ENCODE assay signal across 27 cellular contexts in genomic region chr19:32362318-32362691, GRCh38. TPM values are rescaled to one million over a fixed set of nuclear protein-coding genes. Genes with fewer than 3 reads are reported as not detected.
A peak's percentile ranks its signal among the peaks of the same experiment; 100 is the strongest.
DNase-seq lines count a peak whose midpoint lies in the region; ATAC-seq and TF ChIP-seq lines count a peak whose summit lies in the region.
"Had no signal": no experiment of that assay in that cellular context is flagged by ENCODE, and none has a peak within 500 bp of the region (broad histone marks: within the 10 kb centered on the region; RNA-seq: fewer than 3 reads in every experiment).

No MANE protein-coding gene starts in this region.

- no peak overlapping the region for H2AFZ ChIP-seq in PC-9

- no peaks in the 10 kb centered on the region for H3K9me2 ChIP-seq in PC-9 (ENCODE audit: insufficient read depth)

- no peaks in the 10 kb centered on the region for H3K9me3 Mint-ChIP-seq in progenitor cell of endocrine pancreas (ENCODE audit: low read depth)
- H3K9me3 Mint-ChIP-seq: activated CD4-positive, alpha-beta memory T cell treated with anti-CD3 and anti-CD28 coated beads, Interleukin-2, amount 10 ng/mL, durations not matched to agents 7 days and 5 days; H9; nephron; stimulated activated memory B cell treated with anti-CD40 and anti-IgM and Interleukin-4, amounts not matched to agents 10 μg/mL and 1 μg/mL and 100 μg/mL, for 72 hours had no signal

- no peak overlapping the region for H3K4me3 ChIP-seq in PC-9
- no peak overlapping the region for H3K4me3 ChIP-seq in lower lobe of right lung
- no peak overlapping the region for H3K4me3 ChIP-seq in tibial nerve
- H3K4me3 ChIP-seq in suprapubic skin = no peak overlapping the region
- H3K4me3 ChIP-seq: BLaER1 treated with 17β-estradiol and CSF1 and Interleukin-3, amounts not matched to agents 10 nM and 100 nM; K562; lung; Peyer's patch; right atrium auricular region; spleen; transverse colon had no signal

- no peaks in the 10 kb centered on the region for H3K9me3 ChIP-seq in PC-9 (ENCODE audit: insufficient read depth, low read depth)
- H3K9me3 ChIP-seq in lower lobe of right lung = no peaks in the 10 kb centered on the region
- H3K9me3 ChIP-seq in tibial nerve = no peaks in the 10 kb centered on the region
- H3K9me3 ChIP-seq in suprapubic skin = no peaks in the 10 kb centered on the region
- H3K9me3 ChIP-seq: BLaER1 treated with 17β-estradiol and CSF1 and Interleukin-3, amounts not matched to agents 10 nM and 100 nM; Peyer's patch; right atrium auricular region; spleen; transverse colon had no signal

- H3K36me3 ChIP-seq in PC-9 (ENCODE audit: low read depth) = peaks cover 28% of the 10 kb centered on the region; the same call in 1 of the 2 replicates
- H3K36me3 ChIP-seq in lower lobe of right lung = peaks cover 65% of the 10 kb centered on the region
- H3K36me3 ChIP-seq in tibial nerve = peaks cover 0 to 52% (median 0%) of the 10 kb centered on the region in 3 donors
- H3K36me3 ChIP-seq in suprapubic skin = peaks cover 39% of the 10 kb centered on the region

- H3K27ac Mint-ChIP-seq in progenitor cell of endocrine pancreas = no peak overlapping the region
- H3K27ac Mint-ChIP-seq: activated CD4-positive, alpha-beta memory T cell treated with anti-CD3 and anti-CD28 coated beads, Interleukin-2, amount 10 ng/mL, durations not matched to agents 7 days and 5 days; activated naive CD8-positive, alpha-beta T cell; stimulated activated memory B cell treated with anti-CD40 and anti-IgM and Interleukin-4, amounts not matched to agents 10 μg/mL and 1 μg/mL and 100 μg/mL, for 72 hours had no signal

- H3K4me1 Mint-ChIP-seq in progenitor cell of endocrine pancreas (ENCODE audit: low read depth) = peaks cover 7% of the 10 kb centered on the region
- H3K4me1 Mint-ChIP-seq: nephron had no signal

- CTCF ChIA-PET in PC-9 (lab: Charles Lee) = no interaction called here

- DNase-seq in PC-9 (no peak), caudate nucleus (lab: John Stamatoyannopoulos, UW) (no peak), lower lobe of right lung (no peak), tibial nerve (ENCODE audit: low spot score in 2 of 2) (no peak), suprapubic skin (ENCODE audit: low spot score in 2 of 2) (no peak), globus pallidus (ENCODE audit: low spot score) (no peak), NCI-H146 (lab: John Stamatoyannopoulos, UW) (no peak), progenitor cell of endocrine pancreas (ENCODE audit: low spot score, unreplicated experiment) (no peak)
- DNase-seq: activated CD4-positive, alpha-beta memory T cell treated with anti-CD3 and anti-CD28 coated beads, Interleukin-2, amount 10 ng/mL, durations not matched to agents 7 days and 5 days; DMS79 treated with DMSO at 0.1 percent for 48 hours; H9; kidney; NCI-H1105; NCI-H2029 treated with DMSO at 0.1 percent for 48 hours; NCI-H526 treated with DMSO at 0.1 percent for 48 hours; Peyer's patch; spleen; stimulated activated CD4-positive, alpha-beta T cell treated with anti-CD3 and anti-CD28 coated beads, Interleukin-4, amount 100 ng/mL, for 24 hours; T-helper 1 cell; transverse colon had no signal

- H3F3A ChIP-seq in PC-9 (ENCODE audit: insufficient read depth, low read depth) = peaks cover 15% of the 10 kb centered on the region; the same call in 1 of the 2 replicates

- H3K36me3 Mint-ChIP-seq in progenitor cell of endocrine pancreas (ENCODE audit: insufficient read depth) = peaks cover 39% of the 10 kb centered on the region

- intact Hi-C loops in PC-9 (cut with micrococcal nuclease; ENCODE audit: unreplicated experiment) (no loop called here), lower lobe of right lung (cut with DNase I) (no loop called here)

- BruUV-seq in PC-9 (replicated peaks; lab: Mats Ljungman, UMichigan) = no TSS peak

- H3K4me1 ChIP-seq in PC-9 (replicated peaks; ENCODE audit: insufficient read depth) (peaks cover 28% of the 10 kb centered on the region), lower lobe of right lung (peaks cover 22% of the 10 kb centered on the region), tibial nerve (peaks cover 0 to 43% (median 8%) of the 10 kb centered on the region in 4 donors), suprapubic skin (peaks cover 18% of the 10 kb centered on the region)
- H3K4me1 ChIP-seq: BLaER1 treated with 17β-estradiol and CSF1 and Interleukin-3, amounts not matched to agents 10 nM and 100 nM had no signal

- H4K20me1 ChIP-seq in PC-9 (ENCODE audit: insufficient read depth) = peaks cover 21% of the 10 kb centered on the region

- H3K27me3 ChIP-seq in PC-9 (ENCODE audit: insufficient read depth, low read depth) (no peaks in the 10 kb centered on the region), lower lobe of right lung (ENCODE audit: low read depth) (peaks cover 4% of the 10 kb centered on the region), tibial nerve (no peaks in the 10 kb centered on the region), suprapubic skin (no peaks in the 10 kb centered on the region)
- H3K27me3 ChIP-seq: Peyer's patch, right atrium auricular region, spleen, transverse colon had no signal

- no peak for TF ChIP-seq CTCF in PC-9 (conservative IDR thresholded peaks at IDR 0.05)
- TF ChIP-seq CTCF in lower lobe of right lung (IDR thresholded peaks at IDR 0.05) = no peak
- no peak for TF ChIP-seq CTCF in tibial nerve (IDR thresholded peaks at IDR 0.05)
- no peak for TF ChIP-seq CTCF in suprapubic skin (IDR thresholded peaks at IDR 0.05)
- no peak for TF ChIP-seq CTCF in progenitor cell of endocrine pancreas (IDR thresholded peaks at IDR 0.05; ENCODE audit: unreplicated experiment)

- peak in 1 of 2 donors; percentile 75 for ATAC-seq in lower lobe of right lung
- ATAC-seq: K562; stimulated activated memory B cell treated with anti-CD40 and anti-IgM and Interleukin-4, amounts not matched to agents 10 μg/mL and 1 μg/mL and 100 μg/mL, for 72 hours had no signal

- WGBS in tibial nerve, 2 donors = 56 to 64% methylated on average over 5 of the region's 5 CpGs
- 77% methylated on average over 5 of the region's 5 CpGs for WGBS in suprapubic skin

- TF ChIP-seq POLR2A in tibial nerve (IDR thresholded peaks at IDR 0.05) (no peak), suprapubic skin (IDR thresholded peaks at IDR 0.05) (no peak)

- H3K4me3 Mint-ChIP-seq in progenitor cell of endocrine pancreas (ENCODE audit: low read depth) = no peak overlapping the region
- H3K4me3 Mint-ChIP-seq: activated CD4-positive, alpha-beta memory T cell treated with anti-CD3 and anti-CD28 coated beads, Interleukin-2, amount 10 ng/mL, durations not matched to agents 7 days and 5 days; activated naive CD8-positive, alpha-beta T cell; H9; nephron; stimulated activated memory B cell treated with anti-CD40 and anti-IgM and Interleukin-4, amounts not matched to agents 10 μg/mL and 1 μg/mL and 100 μg/mL, for 72 hours had no signal

- TF ChIP-seq EP300 in tibial nerve (IDR thresholded peaks at IDR 0.05) (no peak), suprapubic skin (IDR thresholded peaks at IDR 0.05) (no peak)

- H3K27me3 Mint-ChIP-seq in progenitor cell of endocrine pancreas = no peaks in the 10 kb centered on the region
- H3K27me3 Mint-ChIP-seq: activated CD4-positive, alpha-beta memory T cell treated with anti-CD3 and anti-CD28 coated beads, Interleukin-2, amount 10 ng/mL, durations not matched to agents 7 days and 5 days; activated naive CD8-positive, alpha-beta T cell; stimulated activated memory B cell treated with anti-CD40 and anti-IgM and Interleukin-4, amounts not matched to agents 10 μg/mL and 1 μg/mL and 100 μg/mL, for 72 hours had no signal

- H3K79me2 ChIP-seq in PC-9 (ENCODE audit: low read depth) = peaks cover 39% of the 10 kb centered on the region

- H3K4me2 ChIP-seq in PC-9 = peak overlapping the region; percentile 47; the same call in 1 of the 2 replicates
- H3K4me2 ChIP-seq: BLaER1 treated with 17β-estradiol and CSF1 and Interleukin-3, amounts not matched to agents 10 nM and 100 nM had no signal

- POLR2A ChIA-PET in PC-9 (lab: Charles Lee; ENCODE audit: unreplicated experiment) = no interaction called here

- H3K27ac ChIP-seq in PC-9 (peak overlapping the region; percentile 27; the same call in 1 of the 2 replicates), caudate nucleus (ENCODE audit: low read depth, low read length) (peak overlapping the region; percentile 95), lower lobe of right lung (peak overlapping the region; percentile 69), tibial nerve (peak overlapping the region in 3 of 4 donors; percentile 41 to 87 (median 78)), suprapubic skin (no peak overlapping the region)
- H3K27ac ChIP-seq: BLaER1 treated with 17β-estradiol and CSF1 and Interleukin-3, amounts not matched to agents 10 nM and 100 nM; Peyer's patch; right atrium auricular region; spleen had no signal

RNA-seq across cellular contexts. Expression of gene ZNF507, which starts 16.9 kb away (rescaled TPM):
- total RNA-seq in PC-9 (2021) (20.8 and 26.5 TPM in 2 replicates), lower lobe of right lung (19.3 TPM), tibial nerve (10 to 100 TPM; 28.5 to 35.7 (median 32.1) TPM), suprapubic skin (10 to 100 TPM; 11.2 to 34.0 (median 18.1) TPM), progenitor cell of endocrine pancreas (42.3 and 43.2 TPM in 2 replicates)

RNA-seq across cellular contexts. Expression of gene DPY19L3, which starts 43.3 kb away (rescaled TPM):
- total RNA-seq in PC-9 (2021) = 22.3 and 29.0 TPM in 2 replicates
- 24.9 TPM for total RNA-seq in lower lobe of right lung
- 10 to 100 TPM; 19.4 to 95.7 (median 39.6) TPM for total RNA-seq in tibial nerve
- 10 to 100 TPM; 10.1 to 32.0 (median 15.2) TPM for total RNA-seq in suprapubic skin
- total RNA-seq in progenitor cell of endocrine pancreas = 205 and 213 TPM in 2 replicates
